22 cellular contexts compared by ENCODE assay signal in genomic region chr14:48665077-48665784, GRCh38.
"Had no signal": no experiment of that assay in that cellular context is flagged by ENCODE, and none has a peak within 500 bp of the region (broad histone marks: within the 10 kb centered on the region; RNA-seq: fewer than 3 reads in every experiment).

No MANE protein-coding gene starts in this region.

- H3K9ac ChIP-seq: parathyroid adenoma had no signal

- H3K9me3 ChIP-seq: neutrophil, thyroid gland, upper lobe of right lung had no signal

- H3K27me3 ChIP-seq: ascending aorta, breast epithelium, neutrophil, thyroid gland, upper lobe of right lung had no signal

- H3K36me3 Mint-ChIP-seq: activated naive CD4-positive, alpha-beta T cell treated with anti-CD3 and anti-CD28 coated beads, Interleukin-2, amount 50 U/mL, for 72 hours; memory B cell; WTC11 had no signal

- H3K27me3 Mint-ChIP-seq: activated T-helper 17 cell treated with anti-CD3 and anti-CD28 coated beads, Interleukin-2, amount 50 U/mL, for 72 hours; dendritic cell treated with granulocyte-macrophage colony-stimulating factor and Interleukin-4, amounts not matched to agents 40 ng/mL and 50 ng/mL, for 4 days; memory B cell; stimulated activated naive CD8-positive, alpha-beta T cell treated with anti-CD3 and anti-CD28 coated beads, Interleukin-15, Interleukin-2, amounts not matched to agents 100 ng/mL and 50 ng/mL, for 24 hours had no signal

- H3K27ac ChIP-seq: ascending aorta, breast epithelium, neutrophil, parathyroid adenoma, thyroid gland, upper lobe of right lung had no signal

- H3K4me1 Mint-ChIP-seq: activated T-helper 17 cell treated with anti-CD3 and anti-CD28 coated beads, Interleukin-2, amount 50 U/mL, for 72 hours; memory B cell; nephron; WTC11 had no signal

- H3K79me2 ChIP-seq: parathyroid adenoma had no signal

- H2AFZ ChIP-seq: parathyroid adenoma had no signal

- H3K27ac Mint-ChIP-seq: activated naive CD4-positive, alpha-beta T cell treated with anti-CD3 and anti-CD28 coated beads, Interleukin-2, amount 50 U/mL, for 72 hours; activated T-helper 17 cell treated with anti-CD3 and anti-CD28 coated beads, Interleukin-2, amount 50 U/mL, for 72 hours; dendritic cell treated with granulocyte-macrophage colony-stimulating factor and Interleukin-4, amounts not matched to agents 40 ng/mL and 50 ng/mL, for 4 days; memory B cell; nephron; stimulated activated naive CD8-positive, alpha-beta T cell treated with anti-CD3 and anti-CD28 coated beads, Interleukin-15, Interleukin-2, amounts not matched to agents 100 ng/mL and 50 ng/mL, for 24 hours; WTC11 had no signal

- H3K9me3 Mint-ChIP-seq: activated naive CD4-positive, alpha-beta T cell treated with anti-CD3 and anti-CD28 coated beads, Interleukin-2, amount 50 U/mL, for 72 hours; activated T-helper 17 cell treated with anti-CD3 and anti-CD28 coated beads, Interleukin-2, amount 50 U/mL, for 72 hours; stimulated activated naive CD8-positive, alpha-beta T cell treated with anti-CD3 and anti-CD28 coated beads, Interleukin-15, Interleukin-2, amounts not matched to agents 100 ng/mL and 50 ng/mL, for 24 hours had no signal

- H3K4me1 ChIP-seq: ascending aorta, breast epithelium, parathyroid adenoma, thyroid gland, upper lobe of right lung had no signal

- H3K4me3 Mint-ChIP-seq: activated T-helper 17 cell treated with anti-CD3 and anti-CD28 coated beads, Interleukin-2, amount 50 U/mL, for 72 hours; dendritic cell treated with granulocyte-macrophage colony-stimulating factor and Interleukin-4, amounts not matched to agents 40 ng/mL and 50 ng/mL, for 4 days; memory B cell; nephron; stimulated activated naive CD8-positive, alpha-beta T cell treated with anti-CD3 and anti-CD28 coated beads, Interleukin-15, Interleukin-2, amounts not matched to agents 100 ng/mL and 50 ng/mL, for 24 hours; WTC11 had no signal

- H3K4me3 ChIP-seq: ascending aorta, breast epithelium, thyroid gland, upper lobe of right lung had no signal

- H3K36me3 ChIP-seq: ascending aorta, breast epithelium, neutrophil, thyroid gland, upper lobe of right lung had no signal

- DNase-seq: activated T-cell treated with anti-CD3 and anti-CD28 coated beads, Interleukin-2, amount 50 U/mL, for 1 hour; effector CD4-positive, alpha-beta T cell; head of caudate nucleus; hypothalamus; left cardiac atrium; right cardiac atrium; stimulated activated CD4-positive, alpha-beta T cell treated with anti-CD3 and anti-CD28 coated beads, Interleukin-1b, Interleukin-23, amount 100 ng/mL, for 48 hours; substantia nigra; T-helper 9 cell; thyroid gland; upper lobe of right lung had no signal
